In the genomic region with DNA sequence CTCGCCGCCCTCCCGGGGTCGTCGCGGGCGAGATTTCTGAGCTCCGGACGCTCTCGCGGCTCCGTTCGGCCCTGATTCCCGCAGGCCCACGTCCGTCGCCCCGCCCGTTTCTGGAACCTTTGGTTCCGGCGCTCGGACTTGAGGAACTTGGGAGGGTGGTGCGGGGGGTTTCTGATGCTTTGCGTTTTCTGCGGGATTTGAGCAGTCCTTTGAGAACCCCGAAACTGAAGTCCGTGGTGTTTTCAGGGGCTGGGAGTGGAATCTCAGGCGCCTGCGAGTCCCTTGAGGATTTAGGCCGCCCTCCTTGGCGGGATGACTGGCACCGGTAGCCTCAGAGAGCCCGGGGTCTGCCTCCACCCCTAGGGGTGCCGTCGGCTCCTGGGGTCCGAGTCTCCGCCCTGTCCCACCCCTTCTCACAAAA, we compare ENCODE assay signal across 9 cellular contexts. TPM values are rescaled to one million over a fixed set of nuclear protein-coding genes. Genes with fewer than 3 reads are reported as not detected.
DNase-seq lines count a peak whose midpoint lies in the region; ATAC-seq, FAIRE-seq and TF ChIP-seq lines count a peak whose summit lies in the region.
"Had no signal": no experiment of that assay in that cellular context is flagged by ENCODE, and none has a peak within 500 bp of the region (broad histone marks: within the 10 kb centered on the region; RNA-seq: fewer than 3 reads in every experiment).

No MANE protein-coding gene starts in this region.

- H3K27me3 ChIP-seq in body of pancreas: peaks cover 0 to 7% of the 10 kb centered on the region in 2 donors
- no peaks in the 10 kb centered on the region for H3K27me3 ChIP-seq in kidney epithelial cell (ENCODE audit: control insufficient read depth, insufficient read depth, low read length)

- no peaks in the 10 kb centered on the region for H3K4me1 ChIP-seq in body of pancreas

- TF ChIP-seq CTCF in body of pancreas (IDR thresholded peaks at IDR 0.05): no peak
- peak; percentile 1 for TF ChIP-seq CTCF in kidney epithelial cell (IDR thresholded peaks at IDR 0.05; ENCODE audit: insufficient read depth, low read length, poor library complexity, severe bottlenecking)

- 4 to 37% methylated on average over 8 to 25 of the region's 37 CpGs for WGBS in body of pancreas, 2 donors

- H3K27ac ChIP-seq in body of pancreas: peak overlapping the region; percentile 20 to 69 (median 58)

- no peaks in the 10 kb centered on the region for H3K9me3 ChIP-seq in body of pancreas

- H3K36me3 ChIP-seq in body of pancreas (replicated peaks in 1 of 2; ENCODE audit: insufficient read depth in 1 of 2, low read depth in 2 of 2) (no peaks in the 10 kb centered on the region), kidney epithelial cell (ENCODE audit: control insufficient read depth, insufficient read depth, low read length) (no peaks in the 10 kb centered on the region)

- DNase-seq in Right ventricle myocardium inferior (ENCODE audit: missing footprints) (peak; percentile 57), cardiac septum (ENCODE audit: low spot score) (no peak), body of pancreas (peak in 1 of 4 donors; percentile 26), kidney epithelial cell (ENCODE audit: low read depth) (no peak), stromal cell of bone marrow (ENCODE audit: low read depth) (peak; percentile 9), HuH-7 (ENCODE audit: low spot score) (no peak), GM19239 (ENCODE audit: insufficient read length, low spot score) (no peak), NCI-H2081 treated with DMSO at 0.1 percent for 48 hours (lab: John Stamatoyannopoulos, UW) (no peak)

- H3K4me3 ChIP-seq in body of pancreas (peak overlapping the region; percentile 24 to 35), kidney epithelial cell (ENCODE audit: low read depth, low read length) (peak overlapping the region; percentile 66)

- intact Hi-C loops in Right ventricle myocardium inferior (cut with DNase I): no loop called here
- intact Hi-C loops in cardiac septum (cut with DNase I): no loop called here
- intact Hi-C loops in body of pancreas (cut with DNase I): no loop called here

- ATAC-seq in Right ventricle myocardium inferior (peak; percentile 23), body of pancreas (peak; percentile 68)

- no peak for FAIRE-seq in GM19239 (lab: Jason Lieb, UNC)
- FAIRE-seq: GM18507 had no signal

- no peak for TF ChIP-seq POLR2A in body of pancreas (IDR thresholded peaks at IDR 0.05)

RNA-seq across cellular contexts. Expression of gene THNSL2, which starts 0.3 kb away (rescaled TPM):
- total RNA-seq in Right ventricle myocardium inferior (31.2 TPM), cardiac septum (25.1 TPM), body of pancreas (10 to 100 TPM; 16.3 to 24.4 TPM), kidney epithelial cell (11.7 TPM in 2 replicates)

RNA-seq across cellular contexts. Expression of gene FABP1, which starts 42.6 kb away (rescaled TPM):
- total RNA-seq in Right ventricle myocardium inferior (not detected), cardiac septum (not detected), body of pancreas (not detected), kidney epithelial cell (not detected in 2 replicates)

Comparison
In these comparisons a context has a peak if more than half of its experiments do, and no peak if none do; other contexts are left out.
1. DNase-seq: peak in Right ventricle myocardium inferior (single experiment) and stromal cell of bone marrow (single experiment); none in cardiac septum (single experiment), kidney epithelial cell (single experiment), HuH-7 (single experiment), GM19239 (single experiment) and NCI-H2081 treated with DMSO at 0.1 percent for 48 hours (single experiment).